In the genomic region with DNA sequence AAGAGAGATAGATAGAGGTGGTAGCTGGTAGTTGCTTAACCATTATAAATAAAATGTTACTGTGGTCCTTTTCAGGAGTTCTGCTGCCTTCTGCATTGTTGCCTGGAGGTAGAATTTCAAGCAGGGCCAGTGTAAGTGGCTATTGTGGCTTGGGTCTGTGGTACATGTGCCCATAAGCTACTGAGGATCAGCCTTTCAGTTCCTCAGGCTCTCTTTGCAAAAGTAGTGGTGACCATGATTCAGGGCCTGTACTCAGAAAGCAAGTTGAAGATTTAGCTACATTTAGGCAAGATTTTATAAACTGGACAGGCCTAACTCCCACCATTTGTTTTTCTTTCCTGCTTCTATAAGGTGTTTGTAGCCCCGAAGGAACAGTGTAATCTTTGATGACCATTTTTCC, we compare ENCODE assay signal across 2 cellular contexts.
TF ChIP-seq lines count a peak whose summit lies in the region.

No MANE protein-coding gene starts in this region.

TF ChIP-seq in SK-N-SH, 30 proteins besides CTCF, POLR2A, EP300 and RAD21 (continued from another document):
- TF ChIP-seq, protein P1, sequence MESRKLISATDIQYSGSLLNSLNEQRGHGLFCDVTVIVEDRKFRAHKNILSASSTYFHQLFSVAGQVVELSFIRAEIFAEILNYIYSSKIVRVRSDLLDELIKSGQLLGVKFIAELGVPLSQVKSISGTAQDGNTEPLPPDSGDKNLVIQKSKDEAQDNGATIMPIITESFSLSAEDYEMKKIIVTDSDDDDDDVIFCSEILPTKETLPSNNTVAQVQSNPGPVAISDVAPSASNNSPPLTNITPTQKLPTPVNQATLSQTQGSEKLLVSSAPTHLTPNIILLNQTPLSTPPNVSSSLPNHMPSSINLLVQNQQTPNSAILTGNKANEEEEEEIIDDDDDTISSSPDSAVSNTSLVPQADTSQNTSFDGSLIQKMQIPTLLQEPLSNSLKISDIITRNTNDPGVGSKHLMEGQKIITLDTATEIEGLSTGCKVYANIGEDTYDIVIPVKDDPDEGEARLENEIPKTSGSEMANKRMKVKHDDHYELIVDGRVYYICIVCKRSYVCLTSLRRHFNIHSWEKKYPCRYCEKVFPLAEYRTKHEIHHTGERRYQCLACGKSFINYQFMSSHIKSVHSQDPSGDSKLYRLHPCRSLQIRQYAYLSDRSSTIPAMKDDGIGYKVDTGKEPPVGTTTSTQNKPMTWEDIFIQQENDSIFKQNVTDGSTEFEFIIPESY (IDR thresholded peaks at IDR 0.05; ENCODE audit: borderline replicate concordance, low read depth): no peak
- no peak for TF ChIP-seq NFIC (IDR thresholded peaks at IDR 0.05; ENCODE audit: borderline replicate concordance)
- TF ChIP-seq EZH2phosphoT487 (IDR thresholded peaks at IDR 0.05; ENCODE audit: borderline replicate concordance, low read depth): no peak
- TF ChIP-seq, protein P2, sequence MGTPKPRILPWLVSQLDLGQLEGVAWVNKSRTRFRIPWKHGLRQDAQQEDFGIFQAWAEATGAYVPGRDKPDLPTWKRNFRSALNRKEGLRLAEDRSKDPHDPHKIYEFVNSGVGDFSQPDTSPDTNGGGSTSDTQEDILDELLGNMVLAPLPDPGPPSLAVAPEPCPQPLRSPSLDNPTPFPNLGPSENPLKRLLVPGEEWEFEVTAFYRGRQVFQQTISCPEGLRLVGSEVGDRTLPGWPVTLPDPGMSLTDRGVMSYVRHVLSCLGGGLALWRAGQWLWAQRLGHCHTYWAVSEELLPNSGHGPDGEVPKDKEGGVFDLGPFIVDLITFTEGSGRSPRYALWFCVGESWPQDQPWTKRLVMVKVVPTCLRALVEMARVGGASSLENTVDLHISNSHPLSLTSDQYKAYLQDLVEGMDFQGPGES (IDR thresholded peaks at IDR 0.05; ENCODE audit: low read depth, low read length): no peak
- no peak for TF ChIP-seq CHD2 (IDR thresholded peaks at IDR 0.05; ENCODE audit: low read length, partially characterized antibody)
- no peak for TF ChIP-seq FOXM1 (IDR thresholded peaks at IDR 0.05; ENCODE audit: low read depth)
- no peak for TF ChIP-seq ELF1 (IDR thresholded peaks at IDR 0.05)
- TF ChIP-seq SMC3 (IDR thresholded peaks at IDR 0.05; ENCODE audit: low read depth, low read length): no peak
- TF ChIP-seq SIN3A (IDR thresholded peaks at IDR 0.05; ENCODE audit: borderline replicate concordance, low read depth, low read length): no peak
- no peak for TF ChIP-seq GABPA (IDR thresholded peaks at IDR 0.05; ENCODE audit: low read depth)

TF ChIP-seq in SK-N-SH treated with all-trans-retinoic acid at 6 μM for 48 hours, 23 proteins besides CTCF, POLR2A, EP300 and RAD21 (continued from another document):
- TF ChIP-seq, protein P3, sequence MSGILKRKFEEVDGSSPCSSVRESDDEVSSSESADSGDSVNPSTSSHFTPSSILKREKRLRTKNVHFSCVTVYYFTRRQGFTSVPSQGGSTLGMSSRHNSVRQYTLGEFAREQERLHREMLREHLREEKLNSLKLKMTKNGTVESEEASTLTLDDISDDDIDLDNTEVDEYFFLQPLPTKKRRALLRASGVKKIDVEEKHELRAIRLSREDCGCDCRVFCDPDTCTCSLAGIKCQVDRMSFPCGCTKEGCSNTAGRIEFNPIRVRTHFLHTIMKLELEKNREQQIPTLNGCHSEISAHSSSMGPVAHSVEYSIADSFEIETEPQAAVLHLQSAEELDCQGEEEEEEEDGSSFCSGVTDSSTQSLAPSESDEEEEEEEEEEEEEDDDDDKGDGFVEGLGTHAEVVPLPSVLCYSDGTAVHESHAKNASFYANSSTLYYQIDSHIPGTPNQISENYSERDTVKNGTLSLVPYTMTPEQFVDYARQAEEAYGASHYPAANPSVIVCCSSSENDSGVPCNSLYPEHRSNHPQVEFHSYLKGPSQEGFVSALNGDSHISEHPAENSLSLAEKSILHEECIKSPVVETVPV (CRISPR knock-in tag; IDR thresholded peaks at IDR 0.05): no peak
- TF ChIP-seq, protein P4, sequence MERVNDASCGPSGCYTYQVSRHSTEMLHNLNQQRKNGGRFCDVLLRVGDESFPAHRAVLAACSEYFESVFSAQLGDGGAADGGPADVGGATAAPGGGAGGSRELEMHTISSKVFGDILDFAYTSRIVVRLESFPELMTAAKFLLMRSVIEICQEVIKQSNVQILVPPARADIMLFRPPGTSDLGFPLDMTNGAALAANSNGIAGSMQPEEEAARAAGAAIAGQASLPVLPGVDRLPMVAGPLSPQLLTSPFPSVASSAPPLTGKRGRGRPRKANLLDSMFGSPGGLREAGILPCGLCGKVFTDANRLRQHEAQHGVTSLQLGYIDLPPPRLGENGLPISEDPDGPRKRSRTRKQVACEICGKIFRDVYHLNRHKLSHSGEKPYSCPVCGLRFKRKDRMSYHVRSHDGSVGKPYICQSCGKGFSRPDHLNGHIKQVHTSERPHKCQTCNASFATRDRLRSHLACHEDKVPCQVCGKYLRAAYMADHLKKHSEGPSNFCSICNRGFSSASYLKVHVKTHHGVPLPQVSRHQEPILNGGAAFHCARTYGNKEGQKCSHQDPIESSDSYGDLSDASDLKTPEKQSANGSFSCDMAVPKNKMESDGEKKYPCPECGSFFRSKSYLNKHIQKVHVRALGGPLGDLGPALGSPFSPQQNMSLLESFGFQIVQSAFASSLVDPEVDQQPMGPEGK (CRISPR knock-in tag; IDR thresholded peaks at IDR 0.05; ENCODE audit: borderline replicate concordance): no peak
- no peak for TF ChIP-seq TOX (CRISPR knock-in tag; IDR thresholded peaks at IDR 0.05; ENCODE audit: borderline replicate concordance)
- TF ChIP-seq ZNF8 (CRISPR knock-in tag; IDR thresholded peaks at IDR 0.05): no peak
TF ChIP-seq in SK-N-SH treated with all-trans-retinoic acid at 6 μM for 48 hours: peak in this region for 0.
